1 cellular context compared by ENCODE assay signal in genomic region chr3:120059081-120059864, GRCh38.
TF ChIP-seq lines count a peak whose summit lies in the region.

No MANE protein-coding gene starts in this region.

TF ChIP-seq in GM12878, 131 proteins besides CTCF, POLR2A, EP300 and RAD21 (continued from another document):
- peak; percentile 34; the same call in 1 of the 2 replicates for TF ChIP-seq RUNX3 (IDR thresholded peaks at IDR 0.05; ENCODE audit: low read length)
- TF ChIP-seq RELB (IDR thresholded peaks at IDR 0.05; ENCODE audit: low read depth) = peak; percentile 37
- no peak for TF ChIP-seq PRDM15 (CRISPR knock-in tag; IDR thresholded peaks at IDR 0.05)
- TF ChIP-seq TCF3 (IDR thresholded peaks at IDR 0.05; ENCODE audit: borderline replicate concordance, insufficient read depth, low read depth, low read length) = no peak
- TF ChIP-seq JUNB (IDR thresholded peaks at IDR 0.05) = no peak
